28 cellular contexts compared by ENCODE assay signal in genomic region chr1:230679854-230680253, GRCh38. TPM values are rescaled to one million over a fixed set of nuclear protein-coding genes. Genes with fewer than 3 reads are reported as not detected.
"Had no signal": no experiment of that assay in that cellular context is flagged by ENCODE, and none has a peak within 500 bp of the region (broad histone marks: within the 10 kb centered on the region; RNA-seq: fewer than 3 reads in every experiment).

No MANE protein-coding gene starts in this region.

- H3K4me1 Mint-ChIP-seq: activated T-helper 17 cell treated with anti-CD3 and anti-CD28 coated beads, Interleukin-2, amount 50 U/mL, for 72 hours; memory B cell had no signal

- H3K27ac ChIP-seq: brain microvascular endothelial cell, coronary artery, esophagus squamous epithelium, gastroesophageal sphincter, neutrophil, ovary, psoas muscle, right atrium auricular region, uterus, WERI-Rb-1 had no signal

- H3K9me3 Mint-ChIP-seq: activated CD4-positive, alpha-beta T cell treated with anti-CD3 and anti-CD28 coated beads, Interleukin-2, amount 10 ng/mL, durations not matched to agents 7 days and 5 days; activated CD8-positive, alpha-beta T cell treated with anti-CD3 and anti-CD28 coated beads for 36 hours; activated T-helper 17 cell treated with anti-CD3 and anti-CD28 coated beads, Interleukin-2, amount 50 U/mL, for 72 hours; memory B cell; natural killer cell treated with Interleukin-12 subunit alpha and Interleukin-12 subunit beta and Interleukin-15 and Interleukin-18, amount 100 ng/mL, for 72 hours; T-cell; T-helper 2 cell treated with Interferon-gamma antibody and Interleukin-4, amounts not matched to agents 5 μg/mL and 100 μg/mL, for 36 hours had no signal

- H3K27me3 Mint-ChIP-seq: activated CD4-positive, alpha-beta T cell treated with anti-CD3 and anti-CD28 coated beads, Interleukin-2, amount 10 ng/mL, durations not matched to agents 7 days and 5 days; activated CD8-positive, alpha-beta memory T cell treated with anti-CD3 and anti-CD28 coated beads, Interleukin-2, amount 10 ng/mL, durations not matched to agents 7 days and 5 days; activated CD8-positive, alpha-beta T cell treated with anti-CD3 and anti-CD28 coated beads for 36 hours; activated T-helper 17 cell treated with anti-CD3 and anti-CD28 coated beads, Interleukin-2, amount 50 U/mL, for 72 hours; memory B cell; natural killer cell treated with Interleukin-12 subunit alpha and Interleukin-12 subunit beta and Interleukin-15 and Interleukin-18, amount 100 ng/mL, for 72 hours; T-cell had no signal

- H3K9me3 ChIP-seq: esophagus squamous epithelium, gastroesophageal sphincter, neutrophil, ovary, psoas muscle, right atrium auricular region, tibial nerve, uterus had no signal

- H3K4me3 ChIP-seq: coronary artery, esophagus squamous epithelium, gastroesophageal sphincter, ovary, psoas muscle, right atrium auricular region, tibial nerve, uterus had no signal

- ATAC-seq: activated CD8-positive, alpha-beta memory T cell treated with anti-CD3 and anti-CD28 coated beads, Interleukin-2, amount 10 ng/mL, durations not matched to agents 7 days and 5 days; activated CD8-positive, alpha-beta T cell treated with anti-CD3 and anti-CD28 coated beads for 36 hours; activated T-helper 17 cell treated with anti-CD3 and anti-CD28 coated beads, Interleukin-2, amount 50 U/mL, for 72 hours; gastroesophageal sphincter; left colon; natural killer cell treated with Interleukin-12 subunit alpha and Interleukin-12 subunit beta and Interleukin-15 and Interleukin-18, amount 100 ng/mL, for 72 hours; psoas muscle; stimulated activated naive CD8-positive, alpha-beta T cell treated with anti-CD3 and anti-CD28 coated beads, Interleukin-15, Interleukin-2, amounts not matched to agents 100 U/mL and 50 U/mL, for 24 hours; T-cell had no signal

- H3K36me3 ChIP-seq: ovary, uterus had no signal

- DNase-seq: activated CD4-positive, alpha-beta T cell treated with anti-CD3 and anti-CD28 coated beads, Interleukin-2, amount 10 ng/mL, durations not matched to agents 7 days and 5 days; activated CD4-positive, CD25-positive, alpha-beta regulatory T cell treated with anti-CD3 and anti-CD28 coated beads, Interleukin-2, amount 50 U/mL, for 72 hours; activated CD8-positive, alpha-beta memory T cell treated with anti-CD3 and anti-CD28 coated beads, Interleukin-2, amount 10 ng/mL, durations not matched to agents 7 days and 5 days; activated CD8-positive, alpha-beta T cell treated with anti-CD3 and anti-CD28 coated beads for 36 hours; activated T-cell treated with anti-CD3 and anti-CD28 coated beads for 4 hours; aorta; brain microvascular endothelial cell; cerebellar nuclear complex; endodermal cell; esophagus squamous epithelium; islet precursor cell; left colon; ovary; psoas muscle; stimulated activated CD4-positive, alpha-beta T cell treated with anti-CD3 and anti-CD28 coated beads, Interleukin-4, amount 100 ng/mL, for 24 hours; stimulated activated naive CD8-positive, alpha-beta T cell treated with anti-CD3 and anti-CD28 coated beads, Interleukin-15, Interleukin-2, amounts not matched to agents 100 U/mL and 50 U/mL, for 24 hours; T-cell; uterus; WERI-Rb-1 had no signal

- H3K4me3 Mint-ChIP-seq: activated CD4-positive, alpha-beta T cell treated with anti-CD3 and anti-CD28 coated beads, Interleukin-2, amount 10 ng/mL, durations not matched to agents 7 days and 5 days; activated CD8-positive, alpha-beta memory T cell treated with anti-CD3 and anti-CD28 coated beads, Interleukin-2, amount 10 ng/mL, durations not matched to agents 7 days and 5 days; activated CD8-positive, alpha-beta T cell treated with anti-CD3 and anti-CD28 coated beads for 36 hours; activated T-helper 17 cell treated with anti-CD3 and anti-CD28 coated beads, Interleukin-2, amount 50 U/mL, for 72 hours; endodermal cell; memory B cell; natural killer cell treated with Interleukin-12 subunit alpha and Interleukin-12 subunit beta and Interleukin-15 and Interleukin-18, amount 100 ng/mL, for 72 hours; T-cell; T-helper 2 cell treated with Interferon-gamma antibody and Interleukin-4, amounts not matched to agents 5 μg/mL and 100 μg/mL, for 36 hours had no signal

- H3K4me1 ChIP-seq: uterus had no signal

- H3K27me3 ChIP-seq: brain microvascular endothelial cell, esophagus squamous epithelium, gastroesophageal sphincter, neutrophil, ovary, right atrium auricular region, tibial nerve, uterus had no signal

- H3K27ac Mint-ChIP-seq: activated CD4-positive, alpha-beta T cell treated with anti-CD3 and anti-CD28 coated beads, Interleukin-2, amount 10 ng/mL, durations not matched to agents 7 days and 5 days; activated CD8-positive, alpha-beta memory T cell treated with anti-CD3 and anti-CD28 coated beads, Interleukin-2, amount 10 ng/mL, durations not matched to agents 7 days and 5 days; activated CD8-positive, alpha-beta T cell treated with anti-CD3 and anti-CD28 coated beads for 36 hours; activated T-helper 17 cell treated with anti-CD3 and anti-CD28 coated beads, Interleukin-2, amount 50 U/mL, for 72 hours; endodermal cell; memory B cell; natural killer cell treated with Interleukin-12 subunit alpha and Interleukin-12 subunit beta and Interleukin-15 and Interleukin-18, amount 100 ng/mL, for 72 hours; T-helper 2 cell treated with Interferon-gamma antibody and Interleukin-4, amounts not matched to agents 5 μg/mL and 100 μg/mL, for 36 hours had no signal

RNA-seq across cellular contexts. Expression of gene AGT, which starts 34.1 kb away (rescaled TPM):
- total RNA-seq: activated CD4-positive, alpha-beta T cell treated with anti-CD3 and anti-CD28 coated beads, Interleukin-2, amount 10 ng/mL, durations not matched to agents 7 days and 5 days; activated CD8-positive, alpha-beta memory T cell treated with anti-CD3 and anti-CD28 coated beads, Interleukin-2, amount 10 ng/mL, durations not matched to agents 7 days and 5 days; activated CD8-positive, alpha-beta T cell treated with anti-CD3 and anti-CD28 coated beads for 36 hours; activated T-helper 17 cell treated with anti-CD3 and anti-CD28 coated beads, Interleukin-2, amount 50 U/mL, for 72 hours; endodermal cell; natural killer cell treated with Interleukin-12 subunit alpha and Interleukin-12 subunit beta and Interleukin-15 and Interleukin-18, amount 100 ng/mL, for 72 hours had no signal
